Comparison of ENCODE assay signal across 1 cellular context in genomic region chr6:35729349-35729678, GRCh38.
TF ChIP-seq lines count a peak whose summit lies in the region.

No MANE protein-coding gene starts in this region.

TF ChIP-seq in GM23338, 12 proteins besides CTCF, POLR2A, EP300 and RAD21 (continued from another document):
- TF ChIP-seq REST (IDR thresholded peaks at IDR 0.05; ENCODE audit: unreplicated experiment): no peak
- no peak for TF ChIP-seq ETS1 (IDR thresholded peaks at IDR 0.05)
- no peak for TF ChIP-seq ZNF114 (CRISPR knock-in tag; IDR thresholded peaks at IDR 0.05)
- no peak for TF ChIP-seq EZH2 (IDR thresholded peaks at IDR 0.05; ENCODE audit: low read depth, unreplicated experiment)
- no peak for TF ChIP-seq CREB1 (CRISPR knock-in tag; IDR thresholded peaks at IDR 0.05; ENCODE audit: low read depth)
